ENCODE assay signal across 8 cellular contexts in genomic region chr14:55270832-55271571, GRCh38. TPM values are rescaled to one million over a fixed set of nuclear protein-coding genes. Genes with fewer than 3 reads are reported as not detected.
DNase-seq lines count a peak whose midpoint lies in the region; TF ChIP-seq lines count a peak whose summit lies in the region.

Gene FBXO34, plus strand, starts transcription at chr14:55271421. Its CDS starts 78,970 bp downstream, at chr14:55350391.

- no peaks in the 10 kb centered on the region for H3K27me3 ChIP-seq in H7 (ENCODE audit: control insufficient read depth, insufficient read depth, low read length)
- no peaks in the 10 kb centered on the region for H3K27me3 ChIP-seq in neural cell (ENCODE audit: insufficient read depth, low read depth, low read length)
- H3K27me3 ChIP-seq in stomach smooth muscle (ENCODE audit: control insufficient read depth in 1 of 2, insufficient read depth in 2 of 2, low read length in 2 of 2) = no peaks in the 10 kb centered on the region

- H3K9ac ChIP-seq in neural cell (ENCODE audit: low read length) (peak within 1 kb of the TSS; percentile 90), stomach smooth muscle (ENCODE audit: low read length in 2 of 2) (peak within 1 kb of the TSS; percentile 61 to 91)

- H3K4me3 ChIP-seq in H7 (ENCODE audit: insufficient read depth, low read depth, low read length) (peak within 1 kb of the TSS; percentile 98), neural cell (ENCODE audit: low read length) (peak within 1 kb of the TSS; percentile 96), stomach smooth muscle (ENCODE audit: low read length in 2 of 2) (peak within 1 kb of the TSS; percentile 72 to 94)

- in situ Hi-C loops in G401 (cut with HindIII; ENCODE audit: low sequenced_read_pairs) = no loop called here

- H3K4me1 ChIP-seq in stomach smooth muscle (ENCODE audit: control insufficient read depth, insufficient read depth, low read length) = no peaks in the 10 kb centered on the region

- no peaks in the 10 kb centered on the region for H4K20me1 ChIP-seq in neural cell (ENCODE audit: insufficient read depth)

- H3K36me3 ChIP-seq in H7 (replicated peaks; ENCODE audit: control insufficient read depth, insufficient read depth, low read length) (no peaks in the 10 kb centered on the region), neural cell (ENCODE audit: insufficient read depth, low read length) (no peaks in the 10 kb centered on the region), stomach smooth muscle (ENCODE audit: control insufficient read depth in 2 of 2, insufficient read depth in 2 of 2, low read length in 2 of 2) (no peaks in the 10 kb centered on the region)

- H3K9me2 ChIP-seq in neural cell (ENCODE audit: insufficient read depth, low read length) = no peaks in the 10 kb centered on the region

- no peaks in the 10 kb centered on the region for H3F3A ChIP-seq in neural cell (ENCODE audit: insufficient read depth, low read length, poor library complexity, severe bottlenecking)

- H3K79me2 ChIP-seq in neural cell (replicated peaks; ENCODE audit: insufficient read depth, low read length) = peaks cover 34% of the 10 kb centered on the region

- H2AFZ ChIP-seq in neural cell (ENCODE audit: low read depth, low read length) = peak within 1 kb of the TSS; percentile 66

- H3K27ac ChIP-seq in neural cell (ENCODE audit: low read length) = peak within 1 kb of the TSS; percentile 74
- peak within 1 kb of the TSS; percentile 31 for H3K27ac ChIP-seq in stomach smooth muscle (ENCODE audit: low read length)

- H3K4me2 ChIP-seq in neural cell (ENCODE audit: low read length) = peak within 1 kb of the TSS; percentile 61

- H3K9me3 ChIP-seq in neural cell (ENCODE audit: low read length) (no peaks in the 10 kb centered on the region), stomach smooth muscle (ENCODE audit: control insufficient read depth in 2 of 2, low read length in 2 of 2) (no peaks in the 10 kb centered on the region)

- DNase-seq in G401 (ENCODE audit: low spot score) = peak; percentile 98
- DNase-seq in H7 = peak; percentile 97
- DNase-seq in M059J (ENCODE audit: low read depth) = peak; percentile 97
- DNase-seq in SHP77 treated with DMSO at 0.1 percent for 48 hours (lab: John Stamatoyannopoulos, UW) = peak; percentile 89
- peak; percentile 97 for DNase-seq in activated gamma-delta T cell (lab: John Stamatoyannopoulos, UW)
- peak; percentile 91 for DNase-seq in fibroblast of the conjunctiva (ENCODE audit: low read depth)

- peak; percentile 83 for TF ChIP-seq RAD21 in neural cell (conservative IDR thresholded peaks at IDR 0.05)

- TF ChIP-seq CTCF in neural cell (IDR thresholded peaks at IDR 0.05; ENCODE audit: poor library complexity, severe bottlenecking) = peak; percentile 100

- TF ChIP-seq EP300 in neural cell (conservative IDR thresholded peaks at IDR 0.05; ENCODE audit: poor library complexity, severe bottlenecking) = peak; percentile 71

TF ChIP-seq in neural cell, 6 proteins besides CTCF, POLR2A, EP300 and RAD21:
- TF ChIP-seq SMC3 (conservative IDR thresholded peaks at IDR 0.05; ENCODE audit: poor library complexity) (peak; percentile 95), POLR2AphosphoS5 (IDR thresholded peaks at IDR 0.05) (peak; percentile 90), MXI1 (conservative IDR thresholded peaks at IDR 0.05; ENCODE audit: poor library complexity, severe bottlenecking) (peak; percentile 49), EZH2 (IDR thresholded peaks at IDR 0.05; ENCODE audit: borderline replicate concordance, insufficient read depth, low read length, poor library complexity, severe bottlenecking) (no peak), REST (IDR thresholded peaks at IDR 0.05; ENCODE audit: borderline replicate concordance) (peak; percentile 43), TAF1 (IDR thresholded peaks at IDR 0.05; ENCODE audit: low read depth) (peak; percentile 34)

RNA-seq across cellular contexts. Expression of gene FBXO34, which starts in this region (rescaled TPM):
- total RNA-seq in G401 (2014; rRNA removed; shearing (Covaris generic)) = 23.0 and 29.7 TPM in 2 replicates
- total RNA-seq in H7 (2014; rRNA removed; shearing (Covaris generic)) = 13.8 and 16.6 TPM in 2 replicates
- total RNA-seq in M059J (2014; rRNA removed; shearing (Covaris generic)) = 23.4 and 28.1 TPM in 2 replicates
- polyA plus RNA-seq in neural cell = 29.9 and 34.2 TPM in 2 replicates
- 62.0 and 65.0 TPM in 2 replicates for polyA minus RNA-seq in neural cell

Comparison
In these comparisons a context has a peak if more than half of its experiments do, and no peak if none do; other contexts are left out.
1. Peak in every context shown above with its lines: DNase-seq, H3K4me3 ChIP-seq and H3K27ac ChIP-seq.